Comparison of ENCODE assay signal across 8 cellular contexts in genomic region chr10:32980558-32981468, GRCh38. TPM values are rescaled to one million over a fixed set of nuclear protein-coding genes. Genes with fewer than 3 reads are reported as not detected.
DNase-seq lines count a peak whose midpoint lies in the region; ATAC-seq, FAIRE-seq and TF ChIP-seq lines count a peak whose summit lies in the region.

No MANE protein-coding gene starts in this region.

- ATAC-seq in HG02840 (IDR thresholded peaks at IDR 0.05; ENCODE audit: low FRiP score, unreplicated experiment): peak; percentile 95
- ATAC-seq in T-helper 17 cell: peak; percentile 97

- H3K27me3 Mint-ChIP-seq in T-helper 17 cell: no peaks in the 10 kb centered on the region

- TF ChIP-seq POLR2A in GM12891 (IDR thresholded peaks at IDR 0.05; ENCODE audit: low read depth, low read length): no peak

- DNase-seq in GM12891 (ENCODE audit: insufficient read length, low spot score) (peak; percentile 34), NCI-H1436 treated with DMSO at 0.1 percent for 48 hours (lab: John Stamatoyannopoulos, UW) (peak; percentile 71), T-helper 17 cell (peak; percentile 62 to 77 (median 64)), anterior cingulate cortex (lab: John Stamatoyannopoulos, UW) (peak; percentile 13 to 93 (median 78)), hippocampal formation (lab: John Stamatoyannopoulos, UW) (peak; percentile 63 to 78), renal cortical epithelial cell (ENCODE audit: low read depth) (peak; percentile 96), GM19238 (ENCODE audit: insufficient read length, low spot score) (no peak)

- no peaks in the 10 kb centered on the region for H3K9me3 ChIP-seq in T-helper 17 cell (ENCODE audit: control insufficient read depth, low read length, poor library complexity, severe bottlenecking)

- peak overlapping the region; percentile 95 for H3K4me3 Mint-ChIP-seq in T-helper 17 cell

- H3K27ac Mint-ChIP-seq in T-helper 17 cell: peak overlapping the region; percentile 98

- no peaks in the 10 kb centered on the region for H3K36me3 Mint-ChIP-seq in T-helper 17 cell (ENCODE audit: low read depth)

- peak; percentile 54 for FAIRE-seq in GM12891 (lab: Jason Lieb, UNC)

- peaks cover 23% of the 10 kb centered on the region for H3K4me1 Mint-ChIP-seq in T-helper 17 cell

TF ChIP-seq in GM12891, 5 proteins besides CTCF, POLR2A, EP300 and RAD21:
- TF ChIP-seq SPI1 (IDR thresholded peaks at IDR 0.05; ENCODE audit: low read depth, low read length): peak; percentile 34; the same call in 1 of the 2 replicates
- TF ChIP-seq POU2F2 (IDR thresholded peaks at IDR 0.05; ENCODE audit: low read depth, low read length): no peak
TF ChIP-seq in GM12891: peak in this region for 1.

RNA-seq across cellular contexts. Expression of gene ITGB1, which starts 22.8 kb away (rescaled TPM):
- 30.6 TPM for polyA plus RNA-seq in GM12891 (2012; ENCODE audit: low read depth, missing spikeins)
- total RNA-seq in T-helper 17 cell (100 to 1,000 TPM; 392 to 428 TPM), renal cortical epithelial cell (1,646 and 3,148 TPM in 2 replicates)
